ENCODE assay signal across 10 cellular contexts in genomic region chr2:69917854-69918253, GRCh38. TPM values are rescaled to one million over a fixed set of nuclear protein-coding genes. Genes with fewer than 3 reads are reported as not detected.
DNase-seq lines count a peak whose midpoint lies in the region; ATAC-seq, FAIRE-seq and TF ChIP-seq lines count a peak whose summit lies in the region.
"Had no signal": no experiment of that assay in that cellular context is flagged by ENCODE, and none has a peak within 500 bp of the region (broad histone marks: within the 10 kb centered on the region; RNA-seq: fewer than 3 reads in every experiment).

No MANE protein-coding gene starts in this region.

- intact Hi-C loops in K562 (cut with micrococcal nuclease) (loop anchor here (10.0 kb wide), 1 partner anchor 273 kb away; the partner anchor contains the start of gene AAK1), right lobe of liver (cut with DNase I) (loop anchor here (10.0 kb wide), 2 partner anchors 147 to 157 kb away; no protein-coding TSS in a partner anchor)

- peaks cover 52% of the 10 kb centered on the region for H3K79me2 ChIP-seq in K562 (ENCODE audit: control insufficient read depth, insufficient read depth, low read length)
- no peaks in the 10 kb centered on the region for H3K79me2 ChIP-seq in neural progenitor cell (ENCODE audit: low read depth)

- peaks cover 6% of the 10 kb centered on the region for H3K4me1 Mint-ChIP-seq in neural progenitor cell

- H4K20me1 ChIP-seq in K562 (replicated peaks; ENCODE audit: control insufficient read depth, insufficient read depth, low read length) (no peaks in the 10 kb centered on the region), neural progenitor cell (ENCODE audit: low read depth) (no peaks in the 10 kb centered on the region)

- no peak overlapping the region for H3K27ac Mint-ChIP-seq in neural progenitor cell

- TF ChIP-seq EP300 in K562 (IDR thresholded peaks at IDR 0.05; ENCODE audit: low read length), result no peak

- H3K36me3 Mint-ChIP-seq in neural progenitor cell, result peaks cover 1% of the 10 kb centered on the region

- FAIRE-seq in HTR-8/SVneo (lab: Jason Lieb, UNC) (no peak), K562 (lab: Jason Lieb, UNC) (no peak)
- FAIRE-seq: G401.6 had no signal

- H3K9me3 ChIP-seq in AG04450 (ENCODE audit: control insufficient read depth, insufficient read depth, low read length) (no peaks in the 10 kb centered on the region; the same call in 1 of the 2 replicates), K562 (replicated peaks; ENCODE audit: control insufficient read depth, insufficient read depth, low read depth, low read length) (no peaks in the 10 kb centered on the region), right lobe of liver (no peaks in the 10 kb centered on the region), neural progenitor cell (ENCODE audit: low read depth) (no peaks in the 10 kb centered on the region)

- no peaks in the 10 kb centered on the region for H3K9me3 Mint-ChIP-seq in neural progenitor cell

- no peaks in the 10 kb centered on the region for H3K9me1 ChIP-seq in K562 (ENCODE audit: control insufficient read depth, insufficient read depth, low read length)

- no peak for TF ChIP-seq POLR2A in K562 (conservative IDR thresholded peaks at IDR 0.05)
- peak; percentile 12 for TF ChIP-seq POLR2A in right lobe of liver (IDR thresholded peaks at IDR 0.05)

- in situ Hi-C loops in K562 (cut with MboI), result loop anchor here (5.0 to 25.0 kb wide), 3 partner anchors 149 to 719 kb away; partner anchors contain the start of gene FAM136A

- peaks cover 15 to 20% of the 10 kb centered on the region in 2 experiments for H3K4me1 ChIP-seq in K562 (replicated peaks in 1 of 2; ENCODE audit: control insufficient read depth in 2 of 2, insufficient read depth in 2 of 2, low read length in 2 of 2)
- peaks cover 0 to 6% (median 3%) of the 10 kb centered on the region in 4 donors for H3K4me1 ChIP-seq in right lobe of liver
- H3K4me1 ChIP-seq in neural progenitor cell, result no peaks in the 10 kb centered on the region

- H3K4me3 Mint-ChIP-seq in neural progenitor cell, result no peak overlapping the region

- H3K27me3 ChIP-seq in AG04450 (ENCODE audit: control insufficient read depth, insufficient read depth, low read length), result no peaks in the 10 kb centered on the region
- no peaks in the 10 kb centered on the region for H3K27me3 ChIP-seq in K562 (ENCODE audit: control insufficient read depth in 2 of 2, insufficient read depth in 2 of 2, low read length in 2 of 2)
- H3K27me3 ChIP-seq in right lobe of liver, result no peaks in the 10 kb centered on the region
- H3K27me3 ChIP-seq in neural progenitor cell, result no peaks in the 10 kb centered on the region
- H3K27me3 ChIP-seq: cardiac muscle cell had no signal

- peak overlapping the region; percentile 45 for H3K4me2 ChIP-seq in K562 (ENCODE audit: insufficient read depth, low read length)
- H3K4me2 ChIP-seq in neural progenitor cell, result no peak overlapping the region

- H3K27me3 Mint-ChIP-seq in neural progenitor cell (ENCODE audit: insufficient read depth, low read depth), result no peaks in the 10 kb centered on the region

- TF ChIP-seq CTCF in AG04450 (IDR thresholded peaks at IDR 0.05; ENCODE audit: low read depth, low read length) (no peak), K562 (IDR thresholded peaks at IDR 0.05 in 2 of 3, conservative IDR thresholded peaks at IDR 0.05 in 1 of 3; ENCODE audit: insufficient read depth in 2 of 3, low read depth in 1 of 3, low read length in 3 of 3) (no peak), right lobe of liver (IDR thresholded peaks at IDR 0.05) (no peak), neural progenitor cell (IDR thresholded peaks at IDR 0.05) (no peak)

- H3K36me3 ChIP-seq in K562 (ENCODE audit: control insufficient read depth, insufficient read depth, low read length) (peaks cover 68% of the 10 kb centered on the region), right lobe of liver (peaks cover 0 to 46% (median 7%) of the 10 kb centered on the region in 4 donors), neural progenitor cell (no peaks in the 10 kb centered on the region)

- BruUV-seq in K562 (replicated peaks; lab: Mats Ljungman, UMichigan), result no TSS peak

- DNase-seq in AG04450 (ENCODE audit: low read depth, low spot score), result peak; percentile 53
- DNase-seq in HTR-8/SVneo (ENCODE audit: insufficient read length, low spot score), result peak; percentile 27
- DNase-seq in K562 (ENCODE audit: extremely low read depth in 1 of 4, low spot score in 3 of 4), result peak in 2 of 4 experiments; percentile 16 to 50
- no peak for DNase-seq in right lobe of liver
- no peak for DNase-seq in activated CD8-positive, alpha-beta memory T cell treated with anti-CD3 and anti-CD28 coated beads for 24 hours
- no peak for DNase-seq in NCI-H2196 (lab: John Stamatoyannopoulos, UW; ENCODE audit: unreplicated experiment)
- no peak for DNase-seq in neural progenitor cell (ENCODE audit: low spot score)

- 16% methylated on average over 3 of the region's 3 CpGs for WGBS in K562 (ENCODE audit: insufficient coverage, low coverage, missing lambda C conversion rate)
- WGBS in right lobe of liver (ENCODE audit: insufficient coverage, low coverage, low lambda C conversion rate, missing lambda C conversion rate), result 66% methylated on average over 3 of the region's 3 CpGs

- peaks cover 15% of the 10 kb centered on the region for H3F3A ChIP-seq in neural progenitor cell (ENCODE audit: low read depth)

- POLR2A ChIA-PET in AG04450 (lab: Yijun Ruan, JAX) (interaction anchor here (0.6 to 0.7 kb wide), 2 partner anchors 169 to 224 kb away, joined by 4 read pairs; no protein-coding TSS in a partner anchor), K562 (lab: Yijun Ruan, JAX) (interaction anchor here (1.0 to 12.6 kb wide), 6 partner anchors 14 to 170 kb away, joined by 4 to 107 read pairs (median 4); no protein-coding TSS in a partner anchor)

- CTCF ChIA-PET in AG04450 (lab: Charles Lee), result interaction anchor here (0.6 to 2.5 kb wide), 5 partner anchors 38 to 401 kb away, joined by 3 to 12 read pairs (median 3); no protein-coding TSS in a partner anchor
- CTCF ChIA-PET in K562 (lab: Yijun Ruan, JAX; ENCODE audit: low intra/inter-chr PET ratio), result no interaction called here

- no peak for ATAC-seq in K562
- ATAC-seq in right lobe of liver, result no peak
- ATAC-seq in HG03442 (IDR thresholded peaks at IDR 0.05; ENCODE audit: unreplicated experiment), result no peak

- H2AFZ ChIP-seq in K562 (ENCODE audit: low read depth, low read length) (no peak overlapping the region), neural progenitor cell (replicated peaks) (no peak overlapping the region)

- H3K4me3 ChIP-seq in AG04450 (ENCODE audit: low read depth, low read length) (no peak overlapping the region), K562 (no peak overlapping the region), right lobe of liver (no peak overlapping the region), neural progenitor cell (no peak overlapping the region)
- H3K4me3 ChIP-seq: cardiac muscle cell had no signal

- H3K9ac ChIP-seq in K562 (ENCODE audit: insufficient read depth in 1 of 2, low read depth in 2 of 2, low read length in 2 of 2) (peak overlapping the region; percentile 1 to 87; a peak in 2 of 4 replicates), neural progenitor cell (no peak overlapping the region)

- H3K27ac ChIP-seq in AG04450 (ENCODE audit: low read depth, low read length), result peak overlapping the region; percentile 39
- peak overlapping the region; percentile 43 for H3K27ac ChIP-seq in K562 (ENCODE audit: extremely low read depth, low read depth, low read length)
- H3K27ac ChIP-seq in right lobe of liver, result peak overlapping the region in 2 of 3 donors; percentile 44 to 66
- no peak overlapping the region for H3K27ac ChIP-seq in neural progenitor cell
- H3K27ac ChIP-seq: cardiac muscle cell had no signal

- TF ChIP-seq RAD21 in K562 (CRISPR knock-in tag; conservative IDR thresholded peaks at IDR 0.05 in 1 of 2, IDR thresholded peaks at IDR 0.05 in 1 of 2), result no peak

RNA-seq across cellular contexts. Expression of gene MXD1, which starts 2.9 kb away (rescaled TPM):
- polyA plus RNA-seq in AG04450 (2011; rRNA removed), result 7.8 and 9.8 TPM in 2 replicates
- polyA minus RNA-seq in AG04450 (2011; rRNA and poly(A)+ RNA removed), result 6.3 and 11.7 TPM in 2 replicates
- total RNA-seq in K562 (2011; cell fraction: chromatin; rRNA removed; ENCODE audit: low replicate concordance), result 26.7 and 49.0 TPM in 2 replicates
- 16.5 and 18.2 TPM in 2 replicates for total RNA-seq in K562 (2011; cell fraction: nucleolus; rRNA removed)
- 38.7 and 66.3 TPM in 2 replicates for total RNA-seq in K562 (2011; cell fraction: nucleoplasm; rRNA removed)
- total RNA-seq in K562 (2014; rRNA removed), result 7.6 and 7.9 TPM in 2 replicates
- total RNA-seq in K562 (2014; rRNA removed; fragmentation: Illumina TruSeq; extraction: Trizol), result 8.3 and 9.1 TPM in 2 replicates
- total RNA-seq in K562 (2015; rRNA removed; fragmentation: Illumina TruSeq; extraction: Trizol), result 6.7 and 7.1 TPM in 2 replicates
- total RNA-seq in K562 (2021), result 13.4 and 19.8 TPM in 2 replicates
- polyA plus RNA-seq in K562 (2011; rRNA removed), result 26.7 and 35.9 TPM in 2 replicates
- 10.5 and 14.7 TPM in 2 replicates for polyA plus RNA-seq in K562 (2011; cell fraction: cytosol; rRNA removed)
- polyA plus RNA-seq in K562 (2011; cell fraction: nucleus; rRNA removed), result 49.2 and 59.8 TPM in 2 replicates
- polyA plus RNA-seq in K562 (2012), result 8.5 and 11.4 TPM in 2 replicates
- polyA plus RNA-seq in K562 (2014; fragmentation: Illumina TruSeq; extraction: Trizol), result 11.5 and 13.0 TPM in 2 replicates
- 10 to 100 TPM in 1 of 2 experiments, 1 to 10 TPM in 1; 9.0 to 11.0 TPM for polyA plus RNA-seq in K562 (2014; fragmentation: Nextera tagmentation; extraction: Ambion mirVana)
- 13.2 and 15.6 TPM in 2 replicates for polyA plus RNA-seq in K562 (2014; rRNA removed)
- 18.7 and 32.2 TPM in 2 replicates for polyA minus RNA-seq in K562 (2011; rRNA and poly(A)+ RNA removed)
- polyA minus RNA-seq in K562 (2011; cell fraction: cytosol; rRNA and poly(A)+ RNA removed), result 7.8 and 13.7 TPM in 2 replicates
- polyA minus RNA-seq in K562 (2011; cell fraction: nucleus; rRNA and poly(A)+ RNA removed), result 24.8 and 26.5 TPM in 2 replicates
- 10 to 100 TPM in 1 of 6 experiments, 1 to 10 TPM in 5; 3.5 to 13.1 (median 4.3) TPM for total RNA-seq in right lobe of liver
- 3.9 and 5.3 TPM in 2 replicates for total RNA-seq in neural progenitor cell (ENCODE audit: low replicate concordance)

RNA-seq across cellular contexts. Expression of gene SNRNP27, which starts 24.1 kb away (rescaled TPM):
- polyA plus RNA-seq in AG04450 (2011; rRNA removed) (38.1 and 57.8 TPM in 2 replicates), K562 (2011; rRNA removed) (38.3 and 65.7 TPM in 2 replicates), K562 (2014; fragmentation: Illumina TruSeq; extraction: Trizol) (88.9 and 93.4 TPM in 2 replicates), K562 (2014; fragmentation: Nextera tagmentation; extraction: Ambion mirVana) (10 to 100 TPM; 29.2 to 33.7 TPM), K562 (2014; rRNA removed) (72.7 and 102 TPM in 2 replicates)
- 10.6 and 14.8 TPM in 2 replicates for polyA minus RNA-seq in AG04450 (2011; rRNA and poly(A)+ RNA removed)
- 13.8 and 44.5 TPM in 2 replicates for total RNA-seq in K562 (2011; cell fraction: chromatin; rRNA removed; ENCODE audit: low replicate concordance)
- total RNA-seq in K562 (2011; cell fraction: nucleolus; rRNA removed), result 11.0 and 12.1 TPM in 2 replicates
- total RNA-seq in K562 (2011; cell fraction: nucleoplasm; rRNA removed), result 18.8 and 21.3 TPM in 2 replicates
- total RNA-seq in K562 (2014; rRNA removed) (56.9 and 74.2 TPM in 2 replicates), K562 (2014; rRNA removed; fragmentation: Illumina TruSeq; extraction: Trizol) (58.7 and 59.8 TPM in 2 replicates), K562 (2015; rRNA removed; fragmentation: Illumina TruSeq; extraction: Trizol) (65.4 and 70.8 TPM in 2 replicates), K562 (2021) (61.0 and 61.5 TPM in 2 replicates), right lobe of liver (10 to 100 TPM; 12.1 to 37.7 (median 17.2) TPM), neural progenitor cell (ENCODE audit: low replicate concordance) (89.2 and 131 TPM in 2 replicates)
- 15.3 and 17.6 TPM in 2 replicates for polyA plus RNA-seq in K562 (2011; cell fraction: cytosol; rRNA removed)
- 12.4 and 13.8 TPM in 2 replicates for polyA plus RNA-seq in K562 (2011; cell fraction: nucleus; rRNA removed)
- polyA plus RNA-seq in K562 (2012), result 36.3 and 42.8 TPM in 2 replicates
- 16.0 and 24.7 TPM in 2 replicates for polyA minus RNA-seq in K562 (2011; rRNA and poly(A)+ RNA removed)
- polyA minus RNA-seq in K562 (2011; cell fraction: cytosol; rRNA and poly(A)+ RNA removed), result 13.7 and 15.2 TPM in 2 replicates
- polyA minus RNA-seq in K562 (2011; cell fraction: nucleus; rRNA and poly(A)+ RNA removed), result 9.3 and 13.1 TPM in 2 replicates

RNA-seq across cellular contexts. Expression of gene ASPRV1, which starts 43.6 kb away (rescaled TPM):
- polyA plus RNA-seq in AG04450 (2011; rRNA removed), result 0.06 and 0.11 TPM in 2 replicates
- polyA minus RNA-seq in AG04450 (2011; rRNA and poly(A)+ RNA removed), result 0.13 TPM in 1 of 2 replicates, not detected in the other
- 1.2 and 2.8 TPM in 2 replicates for total RNA-seq in K562 (2011; cell fraction: chromatin; rRNA removed; ENCODE audit: low replicate concordance)
- total RNA-seq in K562 (2011; cell fraction: nucleolus; rRNA removed), result 1.6 and 2.0 TPM in 2 replicates
- 1.2 and 1.5 TPM in 2 replicates for total RNA-seq in K562 (2011; cell fraction: nucleoplasm; rRNA removed)
- total RNA-seq in K562 (2014; rRNA removed), result 0.36 and 0.57 TPM in 2 replicates
- total RNA-seq in K562 (2014; rRNA removed; fragmentation: Illumina TruSeq; extraction: Trizol), result 0.33 and 0.45 TPM in 2 replicates
- total RNA-seq in K562 (2015; rRNA removed; fragmentation: Illumina TruSeq; extraction: Trizol), result 0.58 and 0.64 TPM in 2 replicates
- total RNA-seq in K562 (2021), result 0.58 and 0.60 TPM in 2 replicates
- polyA plus RNA-seq in K562 (2011; rRNA removed), result 0.55 and 0.72 TPM in 2 replicates
- 0.43 and 0.48 TPM in 2 replicates for polyA plus RNA-seq in K562 (2011; cell fraction: cytosol; rRNA removed)
- polyA plus RNA-seq in K562 (2011; cell fraction: nucleus; rRNA removed), result 0.63 TPM in 2 replicates
- 0.62 and 0.97 TPM in 2 replicates for polyA plus RNA-seq in K562 (2012)
- polyA plus RNA-seq in K562 (2014; fragmentation: Illumina TruSeq; extraction: Trizol), result 0.45 and 0.60 TPM in 2 replicates
- under 1 TPM in 1 of 2 experiments, not detected in 1; 0.17 TPM for polyA plus RNA-seq in K562 (2014; fragmentation: Nextera tagmentation; extraction: Ambion mirVana)
- 0.49 and 0.71 TPM in 2 replicates for polyA plus RNA-seq in K562 (2014; rRNA removed)
- polyA minus RNA-seq in K562 (2011; rRNA and poly(A)+ RNA removed), result 0.42 and 0.81 TPM in 2 replicates
- not detected in 2 replicates for polyA minus RNA-seq in K562 (2011; cell fraction: cytosol; rRNA and poly(A)+ RNA removed)
- polyA minus RNA-seq in K562 (2011; cell fraction: nucleus; rRNA and poly(A)+ RNA removed), result 0.22 and 0.27 TPM in 2 replicates
- under 1 TPM; 0.31 to 0.98 (median 0.59) TPM for total RNA-seq in right lobe of liver
- 0.30 and 1.2 TPM in 2 replicates for total RNA-seq in neural progenitor cell (ENCODE audit: low replicate concordance)

Comparison
In these comparisons a context has a peak if more than half of its experiments do, and no peak if none do; other contexts are left out.
1. DNase-seq: peak in AG04450 (single experiment) and HTR-8/SVneo (single experiment); none in right lobe of liver (0 of 3), activated CD8-positive, alpha-beta memory T cell treated with anti-CD3 and anti-CD28 coated beads for 24 hours (single experiment), NCI-H2196 (single experiment) and neural progenitor cell (single experiment).